ENCODE assay signal across 8 cellular contexts in the genomic region with DNA sequence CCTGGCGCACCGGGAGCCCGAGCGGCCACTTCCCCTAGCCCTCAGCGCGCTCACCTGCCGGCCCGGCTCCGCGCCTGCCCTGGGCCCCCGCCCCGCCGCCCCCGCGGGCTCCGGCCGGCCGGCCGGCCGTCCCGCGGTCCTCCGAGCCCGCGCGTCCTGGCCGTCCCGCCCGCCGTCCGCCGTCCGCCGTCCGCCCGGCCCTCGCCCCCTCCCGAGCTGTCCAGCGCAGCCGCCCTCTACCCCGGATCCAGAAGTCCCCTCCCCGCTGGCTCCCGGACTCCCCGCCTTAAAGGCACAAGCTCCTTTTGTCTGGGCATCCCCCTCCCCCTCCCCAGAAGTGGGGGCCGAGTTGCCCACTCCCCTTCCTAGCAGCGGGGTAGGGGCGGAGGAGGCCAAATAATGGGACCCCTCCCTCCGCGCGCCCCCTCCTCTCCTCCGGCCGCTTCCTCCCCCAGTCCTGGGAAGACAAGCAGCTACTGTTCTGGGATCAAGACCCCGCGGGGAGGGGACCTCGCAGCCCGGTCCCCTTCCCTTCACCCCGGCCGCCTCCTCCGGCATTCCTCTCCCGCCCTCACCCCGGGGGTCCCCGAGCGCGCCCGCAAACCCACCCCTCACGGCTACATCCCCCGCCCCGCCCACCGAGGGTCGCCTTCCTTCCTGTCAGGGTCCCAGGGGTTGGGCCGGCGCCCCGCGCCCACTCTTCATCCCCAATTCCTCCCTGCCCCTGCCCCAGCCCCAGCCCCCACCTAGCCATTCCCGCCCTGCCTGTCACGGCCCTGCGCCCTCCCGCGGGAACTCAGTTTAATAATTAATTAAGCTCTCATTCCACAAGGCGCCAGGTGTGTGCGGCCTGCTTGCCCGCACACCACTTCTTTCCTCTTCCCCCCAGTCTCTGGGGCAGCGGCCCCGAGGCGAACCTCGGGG. TPM values are rescaled to one million over a fixed set of nuclear protein-coding genes. Genes with fewer than 3 reads are reported as not detected.
A peak's percentile ranks its signal among the peaks of the same experiment; 100 is the strongest.
DNase-seq lines count a peak whose midpoint lies in the region; ATAC-seq and TF ChIP-seq lines count a peak whose summit lies in the region.

A gene (minus strand): TSS at position 238 of the 924 bp plus-strand sequence. CDS start 5,655 bp downstream, outside the sequence.

- no peaks in the 10 kb centered on the region for H3K36me3 Mint-ChIP-seq in HFFc6 (ENCODE audit: low read depth)

- no peak for TF ChIP-seq POLR2A in stomach (IDR thresholded peaks at IDR 0.05)

- H3K4me2 ChIP-seq in OCI-LY7 (ENCODE audit: low read length): no peak within 1 kb of the TSS

- H3K9me3 ChIP-seq in duodenal mucosa (ENCODE audit: control insufficient read depth in 1 of 2, low read length in 2 of 2) (no peaks in the 10 kb centered on the region), left lung (no peaks in the 10 kb centered on the region), stomach (no peaks in the 10 kb centered on the region), OCI-LY7 (ENCODE audit: low read length) (no peaks in the 10 kb centered on the region)

- H3K36me3 ChIP-seq in duodenal mucosa (ENCODE audit: control insufficient read depth in 1 of 2, insufficient read depth in 2 of 2, low read length in 2 of 2) (no peaks in the 10 kb centered on the region), left lung (no peaks in the 10 kb centered on the region), stomach (no peaks in the 10 kb centered on the region), OCI-LY7 (ENCODE audit: insufficient read depth, low read length) (no peaks in the 10 kb centered on the region)

- H3K27me3 ChIP-seq in duodenal mucosa (ENCODE audit: control insufficient read depth in 1 of 2, insufficient read depth in 2 of 2, low read length in 2 of 2) (no peaks in the 10 kb centered on the region), left lung (peaks cover 0 to 34% of the 10 kb centered on the region in 2 donors), stomach (peaks cover 0 to 18% (median 0%) of the 10 kb centered on the region in 3 donors)

- POLR2A ChIA-PET in RWPE1 (lab: Yijun Ruan, JAX; ENCODE audit: low non-redundant PET): interaction anchor here (0.6 kb wide), 2 partner anchors 11 to 26 kb away, joined by 3 to 7 read pairs; no protein-coding TSS in a partner anchor
- POLR2A ChIA-PET in OCI-LY7 (lab: Charles Lee): no interaction called here

- peak; percentile 95 for ATAC-seq in left lung

- H3K9me3 Mint-ChIP-seq in HFFc6: no peaks in the 10 kb centered on the region

- peaks cover 23% of the 10 kb centered on the region for H3K4me1 Mint-ChIP-seq in HFFc6 (ENCODE audit: low read depth)

- intact Hi-C loops in left lung (cut with DNase I): no loop called here
- intact Hi-C loops in stomach (cut with DNase I; ENCODE audit: low total_unique reads): no loop called here
- intact Hi-C loops in OCI-LY7 (cut with micrococcal nuclease; ENCODE audit: unreplicated experiment): no loop called here

- peak within 1 kb of the TSS; percentile 73 for H3K27ac Mint-ChIP-seq in HFFc6

- H3K4me1 ChIP-seq in duodenal mucosa (ENCODE audit: control insufficient read depth in 1 of 2, insufficient read depth in 2 of 2, low read length in 2 of 2): peaks cover 18 to 24% of the 10 kb centered on the region in 2 donors
- H3K4me1 ChIP-seq in left lung: peaks cover 12 to 16% of the 10 kb centered on the region in 2 donors
- peaks cover 23 to 46% (median 41%) of the 10 kb centered on the region in 4 donors for H3K4me1 ChIP-seq in stomach
- no peaks in the 10 kb centered on the region for H3K4me1 ChIP-seq in OCI-LY7 (ENCODE audit: insufficient read depth, low read length, poor library complexity, severe bottlenecking)

- DNase-seq in DMS79 treated with DMSO at 0.1 percent for 48 hours (lab: John Stamatoyannopoulos, UW) (peak; percentile 34), HFFc6 (peak; percentile 37), RWPE1 (ENCODE audit: low spot score) (peak; percentile 67), left lung (peak; percentile 81 to 88), stomach (peak; percentile 87), OCI-LY7 (ENCODE audit: low spot score) (no peak), NOMO-1 treated with DMSO at 0.1 percent for 48 hours (lab: John Stamatoyannopoulos, UW; ENCODE audit: unreplicated experiment) (no peak)

- no peaks in the 10 kb centered on the region for H4K20me1 ChIP-seq in OCI-LY7 (ENCODE audit: insufficient read depth, low read length)

- H3K4me3 ChIP-seq in duodenal mucosa (ENCODE audit: low read depth in 1 of 2, low read length in 2 of 2): peak within 1 kb of the TSS; percentile 81 to 84
- H3K4me3 ChIP-seq in left lung: peak within 1 kb of the TSS; percentile 55 to 83
- H3K4me3 ChIP-seq in stomach: peak within 1 kb of the TSS; percentile 67 to 94 (median 88)
- H3K4me3 ChIP-seq in OCI-LY7 (ENCODE audit: low read depth, low read length, poor library complexity, severe bottlenecking): no peak within 1 kb of the TSS

- peak within 1 kb of the TSS; percentile 68 to 79 for H3K9ac ChIP-seq in duodenal mucosa (ENCODE audit: low read depth in 1 of 2, low read length in 2 of 2)

- no peak within 1 kb of the TSS for H2AFZ ChIP-seq in OCI-LY7 (ENCODE audit: low read length)

- H3K9me2 ChIP-seq in OCI-LY7 (ENCODE audit: insufficient read depth, low read length): no peaks in the 10 kb centered on the region

- TF ChIP-seq CTCF in HFFc6 (IDR thresholded peaks at IDR 0.05): no peak
- TF ChIP-seq CTCF in RWPE1 (conservative IDR thresholded peaks at IDR 0.05; ENCODE audit: low read depth): no peak
- TF ChIP-seq CTCF in left lung (IDR thresholded peaks at IDR 0.05): no peak
- TF ChIP-seq CTCF in stomach (IDR thresholded peaks at IDR 0.05): no peak
- TF ChIP-seq CTCF in OCI-LY7 (conservative IDR thresholded peaks at IDR 0.05; ENCODE audit: low read length): no peak

- H3K27ac ChIP-seq in RWPE1 (peak within 1 kb of the TSS; percentile 79), duodenal mucosa (ENCODE audit: low read depth, low read length) (peak within 1 kb of the TSS; percentile 84), left lung (peak within 1 kb of the TSS; percentile 71 to 83), stomach (peak within 1 kb of the TSS; percentile 95 to 98 (median 97)), OCI-LY7 (ENCODE audit: low read depth, low read length, poor library complexity, severe bottlenecking) (no peak within 1 kb of the TSS)

- CTCF ChIA-PET in RWPE1 (lab: Yijun Ruan, JAX) (interaction anchor here (1.0 to 1.8 kb wide), 2 partner anchors 23 to 36 kb away, joined by 4 read pairs; no protein-coding TSS in a partner anchor), OCI-LY7 (lab: Charles Lee; ENCODE audit: unreplicated experiment) (interaction anchor here (0.5 to 0.7 kb wide), 3 partner anchors 21 to 254 kb away, joined by 3 to 9 read pairs (median 3); no protein-coding TSS in a partner anchor)

- 0 to 1% (median 1%) methylated on average over 19 to 86 of the region's 86 CpGs for WGBS in stomach, 5 donors

- BruUV-seq in OCI-LY7 (replicated peaks; lab: Mats Ljungman, UMichigan): no TSS peak

- no peaks in the 10 kb centered on the region for H3K79me2 ChIP-seq in OCI-LY7 (ENCODE audit: insufficient read depth, low read depth, low read length)

- no peaks in the 10 kb centered on the region for H3K27me3 Mint-ChIP-seq in HFFc6 (ENCODE audit: insufficient read depth)

- H3K4me3 Mint-ChIP-seq in HFFc6: peak within 1 kb of the TSS; percentile 91

- TF ChIP-seq EP300 in stomach (IDR thresholded peaks at IDR 0.05): no peak

RNA-seq across cellular contexts. Expression of the gene that starts here (rescaled TPM):
- total RNA-seq in HFFc6 (2021; fragmentation: NEBNext Ultra II Directional; extraction: Animal tissue kit (Norgen Biotek cat#: 25700)): 10 to 100 TPM; 20.3 to 31.6 (median 22.4) TPM
- total RNA-seq in left lung (10 to 100 TPM; 33.0 to 54.0 TPM), stomach (100 to 1,000 TPM in 2 of 5 donors, 10 to 100 TPM in 3; 32.1 to 432 (median 58.8) TPM), OCI-LY7 (2022) (not detected in 2 replicates)
- 10 to 100 TPM in 2 of 3 donors, 1 to 10 TPM in 1; 5.8 to 18.3 (median 16.6) TPM for polyA plus RNA-seq in stomach
- not detected in 2 replicates for total RNA-seq in OCI-LY7 (2014; rRNA removed; shearing (Covaris generic))

Comparison
In these comparisons a context has a peak if more than half of its experiments do, and no peak if none do; other contexts are left out.
1. RNA of the gene that starts here (total RNA-seq): 32.1 to 432 TPM in stomach, 33.0 to 54.0 TPM in left lung and 20.3 to 31.6 TPM in HFFc6; not detected in OCI-LY7; every median in the first group is over 10 times any median in the second.
2. DNase-seq: peak in DMS79 treated with DMSO at 0.1 percent for 48 hours (single experiment), HFFc6 (single experiment), RWPE1 (single experiment), left lung (2 of 2) and stomach (single experiment); none in OCI-LY7 (single experiment) and NOMO-1 treated with DMSO at 0.1 percent for 48 hours (single experiment).